8 cellular contexts compared by ENCODE assay signal in genomic region chr2:159285433-159285832, GRCh38. TPM values are rescaled to one million over a fixed set of nuclear protein-coding genes. Genes with fewer than 3 reads are reported as not detected.
DNase-seq lines count a peak whose midpoint lies in the region; ATAC-seq, FAIRE-seq and TF ChIP-seq lines count a peak whose summit lies in the region.

No MANE protein-coding gene starts in this region.

- H2AFZ ChIP-seq in HCT116 (ENCODE audit: low read depth, low read length, poor library complexity, severe bottlenecking) (no peak overlapping the region), hepatocyte (peak overlapping the region; percentile 72)

- H3K79me2 ChIP-seq in HCT116 (ENCODE audit: insufficient read depth, low read length) (peaks cover 14% of the 10 kb centered on the region), hepatocyte (peaks cover 33% of the 10 kb centered on the region)

- no peaks in the 10 kb centered on the region for H3K27me3 ChIP-seq in HCT116 (ENCODE audit: insufficient read depth, low read length)
- no peaks in the 10 kb centered on the region for H3K27me3 ChIP-seq in hepatocyte
- H3K27me3 ChIP-seq in small intestine (ENCODE audit: control insufficient read depth in 2 of 2, insufficient read depth in 2 of 2, low read length in 2 of 2) = no peaks in the 10 kb centered on the region

- no TSS peak for BruUV-seq in HCT116 (replicated peaks; lab: Mats Ljungman, UMichigan)

- WGBS in hepatocyte (ENCODE audit: low lambda C conversion rate, missing lambda C conversion rate) = 79% methylated on average over 11 of the region's 11 CpGs
- WGBS in small intestine, 3 donors = 64 to 86% (median 64%) methylated on average over 11 of the region's 11 CpGs

- H4K20me1 ChIP-seq in HCT116 (ENCODE audit: insufficient read depth) (no peaks in the 10 kb centered on the region), hepatocyte (ENCODE audit: insufficient read depth, poor library complexity, severe bottlenecking) (no peaks in the 10 kb centered on the region)

- no peaks in the 10 kb centered on the region for H3K9me2 ChIP-seq in HCT116 (ENCODE audit: insufficient read depth)
- no peaks in the 10 kb centered on the region for H3K9me2 ChIP-seq in hepatocyte (replicated peaks; ENCODE audit: insufficient read depth)

- H3K27me3 Mint-ChIP-seq in activated B cell treated with CpG ODN at 0.5 μM for 24 hours = peaks cover 2% of the 10 kb centered on the region

- CTCF ChIA-PET in HCT116 (lab: Charles Lee) (no interaction called here), activated B cell treated with CpG ODN at 0.5 μM for 24 hours (lab: Charles Lee) (no interaction called here)

- H3K27ac Mint-ChIP-seq in activated B cell treated with CpG ODN at 0.5 μM for 24 hours = peak overlapping the region; percentile 83

- H3K36me3 ChIP-seq in HCT116 (ENCODE audit: control insufficient read depth in 1 of 2, insufficient read depth in 2 of 2, low read length in 2 of 2) (no peaks in the 10 kb centered on the region), hepatocyte (replicated peaks; ENCODE audit: insufficient read depth, low read depth) (no peaks in the 10 kb centered on the region), small intestine (ENCODE audit: control insufficient read depth in 2 of 2, insufficient read depth in 2 of 2, low read length in 2 of 2) (no peaks in the 10 kb centered on the region)

- H3K27ac ChIP-seq in HCT116 (ENCODE audit: low read depth, low read length) (no peak overlapping the region), hepatocyte (peak overlapping the region; percentile 92), small intestine (ENCODE audit: low read depth in 1 of 2, low read length in 1 of 2) (peak overlapping the region in 1 of 2 donors; percentile 91)

- peaks cover 6% of the 10 kb centered on the region for H3K36me3 Mint-ChIP-seq in activated B cell treated with CpG ODN at 0.5 μM for 24 hours (ENCODE audit: low read depth)

- H3K9ac ChIP-seq in HCT116 (ENCODE audit: low read length) = peak overlapping the region; percentile 69; the same call in 1 of the 2 replicates

- H3K9me3 ChIP-seq in HCT116 (ENCODE audit: control insufficient read depth in 1 of 2, insufficient read depth in 1 of 2, low read depth in 1 of 2, low read length in 2 of 2) = no peaks in the 10 kb centered on the region
- no peaks in the 10 kb centered on the region for H3K9me3 ChIP-seq in hepatocyte (ENCODE audit: low read depth)
- no peaks in the 10 kb centered on the region for H3K9me3 ChIP-seq in small intestine (ENCODE audit: control insufficient read depth, low read depth)

- H3K4me1 Mint-ChIP-seq in activated B cell treated with CpG ODN at 0.5 μM for 24 hours = peaks cover 50% of the 10 kb centered on the region

- ATAC-seq in HCT116 (no peak), activated B cell treated with CpG ODN at 0.5 μM for 24 hours (ENCODE audit: low read depth) (no peak), GM18870 (IDR thresholded peaks at IDR 0.05; ENCODE audit: unreplicated experiment) (no peak), HG02759 (IDR thresholded peaks at IDR 0.05; ENCODE audit: unreplicated experiment) (no peak)

- H3K9me3 Mint-ChIP-seq in activated B cell treated with CpG ODN at 0.5 μM for 24 hours = no peaks in the 10 kb centered on the region

- intact Hi-C loops in HCT116 (cut with micrococcal nuclease) (loop anchor here (5.0 kb wide), 1 partner anchor 332 kb away; the partner anchor contains the start of gene BAZ2B), activated B cell treated with CpG ODN at 0.5 μM for 24 hours (cut with micrococcal nuclease) (loop anchor here (5.0 to 10.0 kb wide), 5 partner anchors 329 to 1879 kb away; partner anchors contain the start of genes BAZ2B, CCDC148, LY75 and PKP4)

- H3K4me2 ChIP-seq in HCT116 (ENCODE audit: low read length) (peak overlapping the region; percentile 93), hepatocyte (peak overlapping the region; percentile 89)

- peak overlapping the region; percentile 84 for H3K4me3 Mint-ChIP-seq in activated B cell treated with CpG ODN at 0.5 μM for 24 hours

- TF ChIP-seq RAD21 in HCT116 (IDR thresholded peaks at IDR 0.05; ENCODE audit: low read depth) = no peak

- TF ChIP-seq CTCF in HCT116 (IDR thresholded peaks at IDR 0.05 in 2 of 3, conservative IDR thresholded peaks at IDR 0.05 in 1 of 3; ENCODE audit: borderline replicate concordance in 1 of 3, insufficient read depth in 1 of 3, low read depth in 2 of 3, low read length in 2 of 3) (no peak), activated B cell treated with CpG ODN at 0.5 μM for 24 hours (IDR thresholded peaks at IDR 0.05) (no peak), hepatocyte (IDR thresholded peaks at IDR 0.05; ENCODE audit: poor library complexity) (no peak)

- peak overlapping the region; percentile 73 to 78 for H3K4me3 ChIP-seq in HCT116 (replicated peaks in 1 of 2; ENCODE audit: low read depth in 1 of 2, low read length in 2 of 2)
- H3K4me3 ChIP-seq in hepatocyte = peak overlapping the region; percentile 62
- H3K4me3 ChIP-seq in small intestine (ENCODE audit: low read depth in 1 of 2, low read length in 2 of 2) = peak overlapping the region; percentile 63 to 85

- FAIRE-seq in small intestine (lab: Jason Lieb, UNC) = no peak

- RAD21 ChIA-PET in HCT116 (lab: Charles Lee; ENCODE audit: low non-redundant PET in 1 of 2, low total read pairs in 2 of 2, uncharacterized antibody in 2 of 2, unreplicated experiment in 2 of 2) = no interaction called here

- H3K4me1 ChIP-seq in HCT116 (ENCODE audit: control insufficient read depth in 1 of 2, insufficient read depth in 2 of 2, low read length in 2 of 2) = peaks cover under 1 to 24% of the 10 kb centered on the region in 2 experiments; a peak in 3 of 4 replicates
- peaks cover 10% of the 10 kb centered on the region for H3K4me1 ChIP-seq in hepatocyte (ENCODE audit: insufficient read depth)
- H3K4me1 ChIP-seq in small intestine (ENCODE audit: control insufficient read depth in 2 of 2, insufficient read depth in 1 of 2, low read depth in 1 of 2, low read length in 1 of 2) = peaks cover 0 to 3% of the 10 kb centered on the region in 2 donors

- TF ChIP-seq POLR2A in HCT116 (IDR thresholded peaks at IDR 0.05; ENCODE audit: borderline replicate concordance, extremely low read depth, insufficient read depth, insufficient read length) = no peak

- no peak for DNase-seq in HCT116 (ENCODE audit: low read depth, low spot score)
- DNase-seq in activated B cell treated with CpG ODN at 0.5 μM for 24 hours = no peak
- DNase-seq in hepatocyte (ENCODE audit: low spot score) = no peak
- no peak for DNase-seq in small intestine
- DNase-seq in DMS114 treated with DMSO at 0.1 percent for 48 hours (lab: John Stamatoyannopoulos, UW; ENCODE audit: unreplicated experiment) = no peak
- DNase-seq in cortex of kidney (lab: John Stamatoyannopoulos, UW) = no peak

- POLR2A ChIA-PET in HCT116 (lab: Charles Lee) = interaction anchor here (0.8 kb wide), 1 partner anchor 289 kb away, joined by 3 read pairs; no protein-coding TSS in a partner anchor
- POLR2A ChIA-PET in activated B cell treated with CpG ODN at 0.5 μM for 24 hours (lab: Charles Lee) = interaction anchor here (1.7 to 3.9 kb wide), 2 partner anchors 35 to 427 kb away, joined by 7 to 31 read pairs; partner anchors contain the start of gene MARCHF7

TF ChIP-seq in HCT116, 20 proteins besides CTCF, POLR2A, EP300 and RAD21:
- TF ChIP-seq FOSL1 (IDR thresholded peaks at IDR 0.05; ENCODE audit: low read depth) = no peak
- TF ChIP-seq ZBTB33 (IDR thresholded peaks at IDR 0.05; ENCODE audit: extremely low read depth, insufficient replicate concordance, low read length) = no peak
- no peak for TF ChIP-seq POLR2AphosphoS5 (IDR thresholded peaks at IDR 0.05; ENCODE audit: low read depth, low read length)

RNA-seq across cellular contexts. Expression of gene WDSUB1, which starts 1.1 kb away (rescaled TPM):
- total RNA-seq in HCT116 (2021; ENCODE audit: unreplicated experiment) (8.8 TPM), activated B cell treated with CpG ODN at 0.5 μM for 24 hours (8.6 TPM in 2 replicates), hepatocyte (11.7 and 17.7 TPM in 2 replicates)
- 6.0 TPM in 2 replicates for polyA plus RNA-seq in HCT116 (2012)
- polyA plus RNA-seq in hepatocyte (18.6 and 22.3 TPM in 2 replicates), small intestine (1 to 10 TPM; 7.0 to 9.4 (median 7.6) TPM)
